Comparison of ENCODE assay signal across 13 cellular contexts in the genomic region with DNA sequence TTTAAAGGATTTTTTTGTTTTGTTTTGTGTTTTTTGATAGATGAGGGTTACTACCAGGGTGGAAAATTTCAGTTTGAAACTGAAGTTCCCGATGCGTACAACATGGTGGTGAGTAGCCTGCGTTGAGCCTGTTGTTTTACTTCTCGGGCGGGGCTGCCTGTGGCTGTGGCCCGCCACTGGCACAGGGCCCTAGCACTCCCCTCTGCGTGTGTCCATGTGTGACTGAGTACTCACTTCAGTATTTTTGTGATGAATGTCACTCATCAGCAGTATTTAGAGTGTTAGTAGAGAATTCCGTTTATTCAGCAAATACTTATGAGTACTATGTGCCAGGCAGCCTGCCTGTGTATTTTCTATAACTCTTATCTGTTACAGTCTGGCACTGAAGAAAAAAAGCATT.
"Had no signal": no experiment of that assay in that cellular context is flagged by ENCODE, and none has a peak within 500 bp of the region (broad histone marks: within the 10 kb centered on the region; RNA-seq: fewer than 3 reads in every experiment).

No MANE protein-coding gene starts in this region.

- DNase-seq: activated CD4-positive, alpha-beta T cell treated with anti-CD3 and anti-CD28 coated beads, Interleukin-2, amount 10 ng/mL, durations not matched to agents 7 days and 5 days; activated CD4-positive, CD25-positive, alpha-beta regulatory T cell; activated gamma-delta T cell treated with Interleukin-2 at 50 U/mL for 16 hours; activated naive CD8-positive, alpha-beta T cell treated with anti-CD3 and anti-CD28 coated beads for 36 hours; anterior cingulate cortex; mesendoderm; pancreas; stimulated activated CD4-positive, alpha-beta T cell treated with anti-CD3 and anti-CD28 coated beads, Interleukin-4, amount 100 ng/mL, for 24 hours; tibial artery had no signal

- H3K4me3 ChIP-seq: breast epithelium, pancreas, tibial artery, vagina had no signal

- H3K27me3 ChIP-seq: breast epithelium, pancreas, tibial artery, vagina had no signal

- H3K9me3 Mint-ChIP-seq: activated CD4-positive, alpha-beta T cell treated with anti-CD3 and anti-CD28 coated beads, Interleukin-2, amount 10 ng/mL, durations not matched to agents 7 days and 5 days; activated naive CD8-positive, alpha-beta T cell treated with anti-CD3 and anti-CD28 coated beads for 36 hours; neural crest cell; T-helper 1 cell treated with Interleukin-12 subunit alpha and Interleukin-12 subunit beta and Interleukin-4 antibody, amounts not matched to agents 30 μg/mL and 1 μg/mL, for 36 hours had no signal

- H3K9me3 ChIP-seq: breast epithelium, pancreas, tibial artery, vagina had no signal

- H3K4me3 Mint-ChIP-seq: activated CD4-positive, alpha-beta T cell treated with anti-CD3 and anti-CD28 coated beads, Interleukin-2, amount 10 ng/mL, durations not matched to agents 7 days and 5 days; activated naive CD8-positive, alpha-beta T cell treated with anti-CD3 and anti-CD28 coated beads for 36 hours; neural crest cell; T-helper 1 cell treated with Interleukin-12 subunit alpha and Interleukin-12 subunit beta and Interleukin-4 antibody, amounts not matched to agents 30 μg/mL and 1 μg/mL, for 36 hours had no signal

- H3K36me3 ChIP-seq: breast epithelium, vagina had no signal

- H3K4me1 ChIP-seq: breast epithelium, pancreas, tibial artery, vagina had no signal

- H3K27ac Mint-ChIP-seq: activated CD4-positive, alpha-beta T cell treated with anti-CD3 and anti-CD28 coated beads, Interleukin-2, amount 10 ng/mL, durations not matched to agents 7 days and 5 days; activated naive CD8-positive, alpha-beta T cell treated with anti-CD3 and anti-CD28 coated beads for 36 hours; T-helper 1 cell treated with Interleukin-12 subunit alpha and Interleukin-12 subunit beta and Interleukin-4 antibody, amounts not matched to agents 30 μg/mL and 1 μg/mL, for 36 hours had no signal

- H3K27me3 Mint-ChIP-seq: activated CD4-positive, alpha-beta T cell treated with anti-CD3 and anti-CD28 coated beads, Interleukin-2, amount 10 ng/mL, durations not matched to agents 7 days and 5 days; activated naive CD8-positive, alpha-beta T cell treated with anti-CD3 and anti-CD28 coated beads for 36 hours had no signal

- H3K27ac ChIP-seq: breast epithelium, pancreas, tibial artery, vagina had no signal

- H3K4me1 Mint-ChIP-seq: neural crest cell had no signal
